In genomic region chr5:165224366-165224765, GRCh38 we compare ENCODE assay signal across 26 cellular contexts.
"Had no signal": no experiment of that assay in that cellular context is flagged by ENCODE, and none has a peak within 500 bp of the region (broad histone marks: within the 10 kb centered on the region; RNA-seq: fewer than 3 reads in every experiment).

No MANE protein-coding gene starts in this region.

- FAIRE-seq: islet of Langerhans, kidney had no signal

- ATAC-seq: left colon; naive thymus-derived CD8-positive, alpha-beta T cell; right lobe of liver; stimulated activated naive B cell treated with anti-CD40 and anti-IgM and Interleukin-4, amounts not matched to agents 10 μg/mL and 1 μg/mL and 100 μg/mL, for 72 hours; stimulated activated naive CD8-positive, alpha-beta T cell treated with anti-CD3 and anti-CD28 coated beads, Interleukin-15, Interleukin-2, amounts not matched to agents 100 U/mL and 50 U/mL, for 24 hours had no signal

- H3K4me2 ChIP-seq: neural progenitor cell had no signal

- H3K36me3 ChIP-seq: left ventricle myocardium inferior, neutrophil, ovary, right atrium auricular region, right lobe of liver, stomach, thyroid gland, transverse colon, upper lobe of left lung, vagina had no signal

- H2AFZ ChIP-seq: neural progenitor cell had no signal

- H3K9me3 ChIP-seq: left ventricle myocardium inferior, neutrophil, ovary, right atrium auricular region, right lobe of liver, stomach, testis, thyroid gland, transverse colon, upper lobe of left lung, vagina had no signal

- DNase-seq: hypothalamus; immature natural killer cell; kidney; left colon; left ventricle myocardium inferior; naive thymus-derived CD8-positive, alpha-beta T cell; nephron progenitor cell; ovary; right lobe of liver; stimulated activated CD4-positive, alpha-beta T cell treated with anti-CD3 and anti-CD28 coated beads, Interleukin-12 subunit alpha, Interleukin-12 subunit beta, amount 100 ng/mL, for 4 hours; stimulated activated CD4-positive, alpha-beta T cell treated with anti-CD3 and anti-CD28 coated beads, Interleukin-15, amount 100 ng/mL, for 24 hours; stimulated activated CD4-positive, alpha-beta T cell treated with anti-CD3 and anti-CD28 coated beads, Interleukin-2, amount 100 ng/mL, for 24 hours; stimulated activated CD4-positive, alpha-beta T cell treated with anti-CD3 and anti-CD28 coated beads, Interleukin-4, amount 100 ng/mL, for 1 hour; stimulated activated naive B cell treated with anti-CD40 and anti-IgM and Interleukin-4, amounts not matched to agents 10 μg/mL and 1 μg/mL and 100 μg/mL, for 72 hours; stimulated activated naive CD8-positive, alpha-beta T cell treated with anti-CD3 and anti-CD28 coated beads, Interleukin-15, Interleukin-2, amounts not matched to agents 100 U/mL and 50 U/mL, for 24 hours; stomach; testis; thyroid gland; transverse colon; upper lobe of left lung had no signal

- H3K4me1 ChIP-seq: left ventricle myocardium inferior, neural progenitor cell, right atrium auricular region, right lobe of liver, stomach, testis, thyroid gland, transverse colon, upper lobe of left lung, vagina had no signal

- H3K4me3 ChIP-seq: left ventricle myocardium inferior, lung, neural progenitor cell, ovary, right atrium auricular region, right lobe of liver, stomach, testis, thyroid gland, transverse colon, upper lobe of left lung, vagina had no signal

- H3K27me3 ChIP-seq: neural progenitor cell, neutrophil, ovary, right atrium auricular region, right lobe of liver, stomach, testis, thyroid gland, transverse colon, upper lobe of left lung, vagina had no signal

- H3K27ac ChIP-seq: left ventricle myocardium inferior, neural progenitor cell, neutrophil, ovary, right atrium auricular region, right lobe of liver, stomach, testis, thyroid gland, transverse colon, upper lobe of left lung, vagina had no signal

- H3K9ac ChIP-seq: neural progenitor cell had no signal
